In the genomic region with DNA sequence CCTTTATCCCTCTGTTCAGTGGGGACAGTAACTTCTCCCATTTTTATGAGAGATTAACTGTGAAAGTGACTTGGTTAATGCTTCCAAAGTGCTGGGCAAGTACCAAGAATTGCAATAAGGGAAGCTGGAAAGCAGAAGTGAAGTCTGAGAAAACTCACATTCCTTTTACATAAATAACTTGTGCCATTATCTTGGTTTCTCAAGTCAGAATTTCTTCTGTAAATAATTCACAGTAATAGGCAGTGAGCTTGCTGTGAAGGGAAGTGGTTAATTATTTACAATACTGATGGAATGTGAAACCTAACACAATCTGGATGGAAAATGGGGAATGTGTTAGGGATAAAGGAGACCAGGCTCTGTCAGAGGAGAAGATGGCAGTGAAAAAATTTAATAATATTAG, we compare ENCODE assay signal across 22 cellular contexts.
A peak's percentile ranks its signal among the peaks of the same experiment; 100 is the strongest.
DNase-seq lines count a peak whose midpoint lies in the region; ATAC-seq, FAIRE-seq and TF ChIP-seq lines count a peak whose summit lies in the region.
"Had no signal": no experiment of that assay in that cellular context is flagged by ENCODE, and none has a peak within 500 bp of the region (broad histone marks: within the 10 kb centered on the region; RNA-seq: fewer than 3 reads in every experiment).

No MANE protein-coding gene starts in this region.

- no peaks in the 10 kb centered on the region for H4K20me1 ChIP-seq in H1 (replicated peaks in 1 of 2; ENCODE audit: control insufficient read depth in 1 of 2, insufficient read depth in 2 of 2, low read length in 2 of 2)
- H4K20me1 ChIP-seq: BLaER1 had no signal

- H2BK120ac ChIP-seq in H1 (replicated peaks; ENCODE audit: low read depth, low read length) (no peak overlapping the region), trophoblast cell (ENCODE audit: insufficient read depth, low read length, poor library complexity) (no peak overlapping the region)

- no peak for TF ChIP-seq POLR2A in H1 (IDR thresholded peaks at IDR 0.05; ENCODE audit: control extremely low read depth in 1 of 2, low read depth in 2 of 2, low read length in 2 of 2)

- H2AFZ ChIP-seq in H1 (ENCODE audit: low read length) = no peak overlapping the region
- no peak overlapping the region for H2AFZ ChIP-seq in trophoblast cell (ENCODE audit: insufficient read depth, low read length, poor library complexity)
- H2AFZ ChIP-seq: GM23248 had no signal

- CTCF ChIA-PET in H1 (lab: Charles Lee; ENCODE audit: partially characterized antibody) = no interaction called here

- H3K79me1 ChIP-seq in H1 (ENCODE audit: low read depth, low read length) = no peaks in the 10 kb centered on the region
- peaks cover 12% of the 10 kb centered on the region for H3K79me1 ChIP-seq in trophoblast cell (ENCODE audit: low read length)

- H3K14ac ChIP-seq in H1 (ENCODE audit: insufficient read length) (no peak overlapping the region), trophoblast cell (ENCODE audit: low read length) (no peak overlapping the region)

- no peak overlapping the region for H3K4me2 ChIP-seq in H1 (ENCODE audit: insufficient read depth in 1 of 2, low read depth in 2 of 2, low read length in 2 of 2)
- H3K4me2 ChIP-seq in trophoblast cell (ENCODE audit: low read length) = no peak overlapping the region
- H3K4me2 ChIP-seq: BLaER1 had no signal

- H3K79me2 ChIP-seq in H1 (ENCODE audit: control insufficient read depth in 1 of 2, insufficient read depth in 2 of 2, low read length in 2 of 2) (no peaks in the 10 kb centered on the region), trophoblast cell (ENCODE audit: control insufficient read depth, insufficient read depth, low read length, poor library complexity) (no peaks in the 10 kb centered on the region)

- H4K8ac ChIP-seq in H1 (ENCODE audit: extremely low read depth, insufficient read depth, low read length) (no peak overlapping the region), trophoblast cell (ENCODE audit: low read depth, low read length) (no peak overlapping the region)

- H2AK5ac ChIP-seq in H1 (ENCODE audit: low read depth, low read length) (no peak overlapping the region), trophoblast cell (ENCODE audit: low read length) (no peak overlapping the region)

- TF ChIP-seq CTCF in H1 (IDR thresholded peaks at IDR 0.05; ENCODE audit: control extremely low read depth in 1 of 3, insufficient read depth in 1 of 3, low read depth in 1 of 3, low read length in 3 of 3) = no peak

- no peaks in the 10 kb centered on the region for H3K36me3 ChIP-seq in H1 (ENCODE audit: control insufficient read depth in 2 of 4, insufficient read depth in 4 of 4, low read length in 3 of 4)
- no peaks in the 10 kb centered on the region for H3K36me3 ChIP-seq in trophoblast cell (ENCODE audit: control insufficient read depth in 1 of 2, insufficient read depth in 2 of 2, low read length in 2 of 2)
- H3K36me3 ChIP-seq: adrenal gland, BLaER1, MG63 had no signal

- H3K4ac ChIP-seq in H1 (replicated peaks; ENCODE audit: insufficient read length, low read depth, low read length) (no peak overlapping the region), trophoblast cell (ENCODE audit: low read depth, low read length) (no peak overlapping the region)

- no peak overlapping the region for H3K4me3 ChIP-seq in H1 (ENCODE audit: extremely low read depth in 1 of 4, insufficient read depth in 2 of 4, low read depth in 3 of 4, low read length in 4 of 4)
- H3K4me3 ChIP-seq in trophoblast cell (ENCODE audit: low read depth, low read length) = no peak overlapping the region
- H3K4me3 ChIP-seq: adrenal gland, BLaER1, GM23248, MG63 had no signal

- H4K5ac ChIP-seq in H1 (ENCODE audit: insufficient read length, low read depth, low read length) = no peak overlapping the region

- H3K27ac ChIP-seq in H1 (ENCODE audit: low read depth, low read length) (no peak overlapping the region), trophoblast cell (ENCODE audit: low read depth, low read length) (peak overlapping the region; percentile 44)
- H3K27ac ChIP-seq: adrenal gland, BLaER1, GM23248 had no signal

- TF ChIP-seq RAD21 in H1 (IDR thresholded peaks at IDR 0.05 in 1 of 2, conservative IDR thresholded peaks at IDR 0.05 in 1 of 2; ENCODE audit: low read depth in 2 of 2, low read length in 2 of 2) = no peak

- H3K18ac ChIP-seq in H1 (ENCODE audit: extremely low read depth, low read length) (no peak overlapping the region), trophoblast cell (ENCODE audit: low read length) (no peak overlapping the region)

- peaks cover 0 to 3% (median 1%) of the 10 kb centered on the region in 4 experiments; a peak in 2 of 7 replicates for H3K4me1 ChIP-seq in H1 (replicated peaks in 1 of 4; ENCODE audit: control insufficient read depth in 3 of 4, insufficient read depth in 4 of 4, low read length in 3 of 4)
- peaks cover 0 to 7% of the 10 kb centered on the region in 2 experiments for H3K4me1 ChIP-seq in trophoblast cell (ENCODE audit: control insufficient read depth in 1 of 2, insufficient read depth in 2 of 2, low read length in 2 of 2)
- H3K4me1 ChIP-seq: adrenal gland had no signal

- FAIRE-seq in H1 (lab: Jason Lieb, UNC) = no peak

- H3K23ac ChIP-seq in H1 (ENCODE audit: insufficient read length) = no peak overlapping the region
- no peak overlapping the region for H3K23ac ChIP-seq in trophoblast cell (ENCODE audit: low read length)

- DNase-seq in EH (ENCODE audit: low read depth) (peak; percentile 64), NCI-H82 treated with DMSO at 0.1 percent for 48 hours (lab: John Stamatoyannopoulos, UW; ENCODE audit: unreplicated experiment) (peak; percentile 18), H1 (ENCODE audit: low read depth in 1 of 2, low spot score in 2 of 2) (no peak), trophoblast cell (no peak), DMS53 treated with DMSO at 0.1 percent for 48 hours (lab: John Stamatoyannopoulos, UW; ENCODE audit: unreplicated experiment) (no peak), NCI-H345 treated with DMSO at 0.1 percent for 48 hours (lab: John Stamatoyannopoulos, UW; ENCODE audit: unreplicated experiment) (no peak)
- DNase-seq: activated CD4-positive, alpha-beta T cell treated with anti-CD3 and anti-CD28 coated beads for 1 hour; activated effector memory CD4-positive, alpha-beta T cell treated with anti-CD3 and anti-CD28 coated beads, Interleukin-2, amount 50 U/mL, for 16 hours; adrenal gland; DMS 273 treated with DMSO at 0.1 percent for 48 hours; effector CD8-positive, alpha-beta T cell; glutamatergic neuron; GM23248; mammary epithelial cell; MG63; natural killer cell; NCI-H2029 treated with DMSO at 0.1 percent for 48 hours; NCI-H524 treated with DMSO at 0.1 percent for 48 hours; T-helper 9 cell had no signal

- H2BK12ac ChIP-seq in H1 (ENCODE audit: low read depth, low read length) (no peak overlapping the region), trophoblast cell (ENCODE audit: low read length) (no peak overlapping the region)

- no peaks in the 10 kb centered on the region for H3K23me2 ChIP-seq in H1 (ENCODE audit: low read depth, low read length)

- H4K91ac ChIP-seq in H1 (replicated peaks; ENCODE audit: insufficient read length, low read length) (no peak overlapping the region), trophoblast cell (ENCODE audit: low read depth, low read length) (no peak overlapping the region)

- no peak overlapping the region for H2BK20ac ChIP-seq in H1 (ENCODE audit: low read length)

- H3K9me3 ChIP-seq in H1 (ENCODE audit: insufficient read depth in 2 of 2, low read depth in 1 of 2, low read length in 1 of 2) (no peaks in the 10 kb centered on the region; a peak in 1 of 4 replicates), trophoblast cell (ENCODE audit: insufficient read depth, low read depth, low read length) (no peaks in the 10 kb centered on the region)
- H3K9me3 ChIP-seq: adrenal gland, MG63 had no signal

- TF ChIP-seq EP300 in H1 (IDR thresholded peaks at IDR 0.05; ENCODE audit: borderline replicate concordance in 1 of 2, low read depth in 2 of 2, low read length in 2 of 2) = no peak

- H2BK5ac ChIP-seq in H1 (ENCODE audit: low read depth, low read length) (peak overlapping the region; percentile 46; the same call in 1 of the 2 replicates), trophoblast cell (ENCODE audit: low read depth, low read length, poor library complexity) (no peak overlapping the region)

- H3K56ac ChIP-seq in H1 (replicated peaks; ENCODE audit: insufficient read length, low read depth, low read length) = no peak overlapping the region

- POLR2A ChIA-PET in H1 (lab: Charles Lee; ENCODE audit: partially characterized antibody) = no interaction called here

- H3K9ac ChIP-seq in H1 (replicated peaks in 1 of 4; ENCODE audit: extremely low read depth in 1 of 4, low read depth in 3 of 4, low read length in 3 of 4) = no peak overlapping the region
- H3K9ac ChIP-seq in trophoblast cell (ENCODE audit: low read length) = no peak overlapping the region
- H3K9ac ChIP-seq: BLaER1, GM23248 had no signal

- no peaks in the 10 kb centered on the region for H3K27me3 ChIP-seq in H1 (replicated peaks in 1 of 4; ENCODE audit: control insufficient read depth in 3 of 4, extremely low read depth in 1 of 4, insufficient read depth in 3 of 4, low read length in 3 of 4)
- H3K27me3 ChIP-seq in trophoblast cell (ENCODE audit: insufficient read depth, low read length) = no peaks in the 10 kb centered on the region
- H3K27me3 ChIP-seq: adrenal gland, BLaER1, MG63 had no signal

- H4K12ac ChIP-seq in trophoblast cell (ENCODE audit: low read depth, low read length) = no peak overlapping the region

- no peak overlapping the region for H2BK15ac ChIP-seq in H1 (ENCODE audit: low read length)

- ATAC-seq in HG03565 (IDR thresholded peaks at IDR 0.05; ENCODE audit: unreplicated experiment) (no peak), GM21529 (IDR thresholded peaks at IDR 0.05; ENCODE audit: unreplicated experiment) (no peak)
- ATAC-seq: natural killer cell had no signal

Comparison
In these comparisons a context has a peak if more than half of its experiments do, and no peak if none do; other contexts are left out.
1. DNase-seq: peak in EH (single experiment) and NCI-H82 treated with DMSO at 0.1 percent for 48 hours (single experiment); none in H1 (0 of 2), trophoblast cell (0 of 2), DMS53 treated with DMSO at 0.1 percent for 48 hours (single experiment) and NCI-H345 treated with DMSO at 0.1 percent for 48 hours (single experiment).